In genomic region chr1:98373055-98373454, GRCh38 we compare ENCODE assay signal across 22 cellular contexts.
DNase-seq lines count a peak whose midpoint lies in the region; ATAC-seq and TF ChIP-seq lines count a peak whose summit lies in the region.
"Had no signal": no experiment of that assay in that cellular context is flagged by ENCODE, and none has a peak within 500 bp of the region (broad histone marks: within the 10 kb centered on the region; RNA-seq: fewer than 3 reads in every experiment).

No MANE protein-coding gene starts in this region.

- H3K9me3 ChIP-seq in right atrium auricular region = no peaks in the 10 kb centered on the region

- H3K4me1 ChIP-seq in right atrium auricular region = no peaks in the 10 kb centered on the region

- H3K36me3 ChIP-seq in right atrium auricular region = no peaks in the 10 kb centered on the region

- no peak for TF ChIP-seq CTCF in right atrium auricular region (IDR thresholded peaks at IDR 0.05)
- TF ChIP-seq CTCF in GM20000 (IDR thresholded peaks at IDR 0.05; ENCODE audit: extremely low read depth, missing control alignments) = no peak

- intact Hi-C loops in left colon (cut with DNase I, micrococcal nuclease) = no loop called here

- no peak overlapping the region for H3K27ac ChIP-seq in right atrium auricular region
- H3K27ac ChIP-seq: C4-2B, HL-60 had no signal

- H3K4me3 ChIP-seq in right atrium auricular region = no peak overlapping the region

- H3K27me3 ChIP-seq in right atrium auricular region = no peaks in the 10 kb centered on the region

- peak; percentile 53 for ATAC-seq in left colon
- ATAC-seq: HCT116 had no signal

- peak; percentile 28 to 40 for DNase-seq in Kasumi-1 (lab: John Stamatoyannopoulos, UW)
- DNase-seq in NCI-H69 (lab: John Stamatoyannopoulos, UW) = peak; percentile 24
- DNase-seq in OCI-M1 (lab: John Stamatoyannopoulos, UW) = peak; percentile 36
- no peak for DNase-seq in left colon
- no peak for DNase-seq in right atrium auricular region (ENCODE audit: low spot score)
- no peak for DNase-seq in GM20000 (ENCODE audit: low spot score)
- DNase-seq in epidermal melanocyte (ENCODE audit: insufficient read length, low spot score) = no peak
- DNase-seq: CD8-positive, alpha-beta memory T cell; DMS 273 treated with DMSO at 0.1 percent for 48 hours; DMS79 treated with DMSO at 0.1 percent for 48 hours; GF-D8; NCI-H1048; NCI-H1417; NCI-H1694 treated with DMSO at 0.1 percent for 48 hours; NCI-H2081; NCI-H2227 treated with DMSO at 0.1 percent for 48 hours; NCI-H526 treated with DMSO at 0.1 percent for 48 hours; Right ventricle myocardium superior; RPMI8226 had no signal

Comparison
In these comparisons a context has a peak if more than half of its experiments do, and no peak if none do; other contexts are left out.
1. DNase-seq: peak in Kasumi-1 (2 of 2), NCI-H69 (single experiment) and OCI-M1 (single experiment); none in left colon (0 of 2), right atrium auricular region (single experiment), GM20000 (single experiment) and epidermal melanocyte (single experiment).